Comparison of ENCODE assay signal across 30 cellular contexts in genomic region chr10:36073796-36074345, GRCh38.
"Had no signal": no experiment of that assay in that cellular context is flagged by ENCODE, and none has a peak within 500 bp of the region (broad histone marks: within the 10 kb centered on the region; RNA-seq: fewer than 3 reads in every experiment).

No MANE protein-coding gene starts in this region.

- H3K27me3 ChIP-seq: brain microvascular endothelial cell, esophagus squamous epithelium had no signal

- H3K4me3 Mint-ChIP-seq: activated B cell treated with CpG ODN at 0.5 μM for 24 hours; activated CD8-positive, alpha-beta T cell treated with anti-CD3 and anti-CD28 coated beads for 36 hours; activated naive CD8-positive, alpha-beta T cell; activated T-cell treated with anti-CD3 and anti-CD28 coated beads, Interleukin-2, amount 50 U/mL, for 4 hours; activated T-helper 17 cell treated with anti-CD3 and anti-CD28 coated beads, Interleukin-2, amount 50 U/mL, for 72 hours; effector memory CD8-positive, alpha-beta T cell; T-helper 17 cell; T-helper 2 cell treated with Interferon-gamma antibody and Interleukin-4, amounts not matched to agents 5 μg/mL and 100 μg/mL, for 36 hours had no signal

- H3K9me3 ChIP-seq: esophagus squamous epithelium had no signal

- DNase-seq: activated B cell treated with CpG ODN at 0.5 μM for 24 hours; activated CD4-positive, alpha-beta T cell treated with anti-CD3 and anti-CD28 coated beads for 48 hours; activated CD4-positive, alpha-beta T cell treated with anti-CD3 and anti-CD28 coated beads, Interleukin-2, amount 50 U/mL, for 1 hour; activated CD4-positive, alpha-beta T cell treated with anti-CD3 and anti-CD28 coated beads, Interleukin-2, amount 50 U/mL, for 48 hours; activated CD8-positive, alpha-beta memory T cell treated with anti-CD3 and anti-CD28 coated beads for 24 hours; activated CD8-positive, alpha-beta T cell treated with anti-CD3 and anti-CD28 coated beads for 36 hours; activated effector memory CD4-positive, alpha-beta T cell treated with Interleukin-2 at 50 U/mL for 16 hours; activated gamma-delta T cell treated with Interleukin-2 at 50 U/mL for 16 hours; activated naive CD4-positive, alpha-beta T cell treated with anti-CD3 and anti-CD28 coated beads, Interleukin-2, amount 50 U/mL, for 16 hours; activated naive CD4-positive, alpha-beta T cell treated with Interleukin-2 at 50 U/mL for 16 hours; activated T-cell treated with anti-CD3 and anti-CD28 coated beads, Interleukin-2, amount 50 U/mL, for 4 hours; amniotic stem cell; anterior cingulate cortex; brain microvascular endothelial cell; caudate nucleus; cortex of kidney; dermis blood vessel endothelial cell; effector CD4-positive, alpha-beta T cell; effector memory CD8-positive, alpha-beta T cell; esophagus squamous epithelium; head of caudate nucleus; T-helper 1 cell; T-helper 17 cell; T1000; WERI-Rb-1 had no signal

- H3K27me3 Mint-ChIP-seq: activated B cell treated with CpG ODN at 0.5 μM for 24 hours; activated CD8-positive, alpha-beta T cell treated with anti-CD3 and anti-CD28 coated beads for 36 hours; activated naive CD8-positive, alpha-beta T cell; activated T-helper 17 cell treated with anti-CD3 and anti-CD28 coated beads, Interleukin-2, amount 50 U/mL, for 72 hours; effector memory CD8-positive, alpha-beta T cell; T-helper 17 cell had no signal

- H3K9me3 Mint-ChIP-seq: activated B cell treated with CpG ODN at 0.5 μM for 24 hours; activated CD8-positive, alpha-beta T cell treated with anti-CD3 and anti-CD28 coated beads for 36 hours; activated T-cell treated with anti-CD3 and anti-CD28 coated beads, Interleukin-2, amount 50 U/mL, for 4 hours had no signal

- H3K4me1 ChIP-seq: esophagus squamous epithelium had no signal

- H3K27ac Mint-ChIP-seq: activated B cell treated with CpG ODN at 0.5 μM for 24 hours; activated CD8-positive, alpha-beta T cell treated with anti-CD3 and anti-CD28 coated beads for 36 hours; activated naive CD8-positive, alpha-beta T cell; activated T-helper 17 cell treated with anti-CD3 and anti-CD28 coated beads, Interleukin-2, amount 50 U/mL, for 72 hours; effector memory CD8-positive, alpha-beta T cell; T-helper 17 cell; T-helper 2 cell treated with Interferon-gamma antibody and Interleukin-4, amounts not matched to agents 5 μg/mL and 100 μg/mL, for 36 hours had no signal

- ATAC-seq: activated CD4-positive, CD25-positive, alpha-beta regulatory T cell treated with anti-CD3 and anti-CD28 coated beads, Interleukin-2, amount 50 U/mL, for 24 hours; activated CD8-positive, alpha-beta T cell treated with anti-CD3 and anti-CD28 coated beads for 36 hours; activated T-cell treated with anti-CD3 and anti-CD28 coated beads, Interleukin-2, amount 50 U/mL, for 4 hours; activated T-helper 17 cell treated with anti-CD3 and anti-CD28 coated beads, Interleukin-2, amount 50 U/mL, for 72 hours; effector memory CD8-positive, alpha-beta T cell; T-helper 17 cell had no signal

- H3K27ac ChIP-seq: brain microvascular endothelial cell, epithelial cell of prostate, esophagus squamous epithelium, WERI-Rb-1 had no signal

- H3K36me3 ChIP-seq: brain microvascular endothelial cell, esophagus squamous epithelium, WERI-Rb-1 had no signal

- H3K4me1 Mint-ChIP-seq: activated B cell treated with CpG ODN at 0.5 μM for 24 hours; activated T-helper 17 cell treated with anti-CD3 and anti-CD28 coated beads, Interleukin-2, amount 50 U/mL, for 72 hours; T-helper 17 cell had no signal

- H3K36me3 Mint-ChIP-seq: activated naive CD8-positive, alpha-beta T cell had no signal

- H3K4me3 ChIP-seq: esophagus squamous epithelium had no signal
